ENCODE assay signal across 31 cellular contexts in genomic region chr19:58455306-58455705, GRCh38. TPM values are rescaled to one million over a fixed set of nuclear protein-coding genes. Genes with fewer than 3 reads are reported as not detected.
DNase-seq lines count a peak whose midpoint lies in the region; ATAC-seq lines count a peak whose summit lies in the region.
"Had no signal": no experiment of that assay in that cellular context is flagged by ENCODE, and none has a peak within 500 bp of the region (broad histone marks: within the 10 kb centered on the region; RNA-seq: fewer than 3 reads in every experiment).

No MANE protein-coding gene starts in this region.

- no peak for ATAC-seq in right cardiac atrium
- no peak for ATAC-seq in Right ventricle myocardium superior (ENCODE audit: poor library complexity)
- ATAC-seq in activated T-cell treated with anti-CD3 and anti-CD28 coated beads, Interleukin-2, amount 50 U/mL, for 72 hours (replicated peaks in 1 of 2) = no peak
- ATAC-seq: A549; CD8-positive, alpha-beta T cell had no signal

- DNase-seq in right cardiac atrium = peak in 2 of 3 donors; percentile 48 to 52
- DNase-seq in Right ventricle myocardium superior = no peak
- DNase-seq in H7 = peak; percentile 40
- no peak for DNase-seq in activated T-cell treated with anti-CD3 and anti-CD28 coated beads, Interleukin-2, amount 50 U/mL, for 72 hours
- DNase-seq: 8988T; ACHN; AML-193; BE2C; C1 segment of cervical spinal cord; Caco-2; Calu3; CD4-positive, alpha-beta memory T cell; CD4-positive, alpha-beta T cell; CD4-positive, CD25-positive, alpha-beta regulatory T cell; CD8-positive, alpha-beta memory T cell; CD8-positive, alpha-beta T cell; COR-L47; DMS 273 treated with DMSO at 0.1 percent for 48 hours; DMS153; DMS53; DMS79; DMS79 treated with DMSO at 0.1 percent for 48 hours; DND-41; EL had no signal

- H3K27me3 ChIP-seq in right cardiac atrium (ENCODE audit: control insufficient read depth, insufficient read depth) (no peaks in the 10 kb centered on the region), H7 (ENCODE audit: control insufficient read depth, insufficient read depth, low read length) (peaks cover 12% of the 10 kb centered on the region)
- H3K27me3 ChIP-seq: BE2C had no signal

- H3K4me3 Mint-ChIP-seq in activated T-cell treated with anti-CD3 and anti-CD28 coated beads, Interleukin-2, amount 50 U/mL, for 72 hours = no peak overlapping the region
- H3K4me3 Mint-ChIP-seq: B cell; CD14-positive monocyte; CD4-positive, alpha-beta T cell; CD8-positive, alpha-beta T cell had no signal

- 94% methylated on average over 21 of the region's 21 CpGs for WGBS in right cardiac atrium

- H3K4me3 ChIP-seq in right cardiac atrium (ENCODE audit: low read length) (no peak overlapping the region), H7 (ENCODE audit: insufficient read depth, low read depth, low read length) (no peak overlapping the region)
- H3K4me3 ChIP-seq: A549; BLaER1; BLaER1 treated with 17β-estradiol and CSF1 and Interleukin-3, amounts not matched to agents 10 nM and 100 nM had no signal

- H3K36me3 Mint-ChIP-seq in activated T-cell treated with anti-CD3 and anti-CD28 coated beads, Interleukin-2, amount 50 U/mL, for 72 hours (ENCODE audit: insufficient read depth in 2 of 2) = peaks cover 0 to 12% of the 10 kb centered on the region in 2 donors

- no peak overlapping the region for H3K27ac ChIP-seq in right cardiac atrium (ENCODE audit: low read length)
- H3K27ac ChIP-seq: 22Rv1; A549; BLaER1; BLaER1 treated with 17β-estradiol and CSF1 and Interleukin-3, amounts not matched to agents 10 nM and 100 nM; C4-2B had no signal

- intact Hi-C loops in right cardiac atrium (cut with DNase I) = no loop called here
- intact Hi-C loops in Right ventricle myocardium superior (cut with DNase I) = no loop called here

- H3K4me1 ChIP-seq in right cardiac atrium (ENCODE audit: control insufficient read depth, insufficient read depth, low read length) = no peaks in the 10 kb centered on the region
- H3K4me1 ChIP-seq: A549, BE2C had no signal

- H3K4me1 Mint-ChIP-seq in activated T-cell treated with anti-CD3 and anti-CD28 coated beads, Interleukin-2, amount 50 U/mL, for 72 hours (ENCODE audit: low read depth) = peaks cover 33% of the 10 kb centered on the region

- H3K36me3 ChIP-seq in H7 (replicated peaks; ENCODE audit: control insufficient read depth, insufficient read depth, low read length) = no peaks in the 10 kb centered on the region

- no peaks in the 10 kb centered on the region for H3K27me3 Mint-ChIP-seq in activated T-cell treated with anti-CD3 and anti-CD28 coated beads, Interleukin-2, amount 50 U/mL, for 72 hours (ENCODE audit: low read depth)
- H3K27me3 Mint-ChIP-seq: B cell; CD4-positive, CD25-positive, alpha-beta regulatory T cell had no signal

- H3K9me3 Mint-ChIP-seq in activated T-cell treated with anti-CD3 and anti-CD28 coated beads, Interleukin-2, amount 50 U/mL, for 72 hours = no peaks in the 10 kb centered on the region
- H3K9me3 Mint-ChIP-seq: CD4-positive, alpha-beta T cell; CD8-positive, alpha-beta memory T cell; CD8-positive, alpha-beta T cell had no signal

- no peak overlapping the region for H3K27ac Mint-ChIP-seq in activated T-cell treated with anti-CD3 and anti-CD28 coated beads, Interleukin-2, amount 50 U/mL, for 72 hours
- H3K27ac Mint-ChIP-seq: B cell; CD4-positive, alpha-beta T cell; CD4-positive, CD25-positive, alpha-beta regulatory T cell; CD8-positive, alpha-beta T cell had no signal

- no peaks in the 10 kb centered on the region for H3K9me3 ChIP-seq in right cardiac atrium (ENCODE audit: control insufficient read depth, low read length)
- H3K9me3 ChIP-seq: BE2C, Caco-2 had no signal

RNA-seq across cellular contexts. Expression of gene ZNF324B, which starts 3.9 kb away (rescaled TPM):
- 1 to 10 TPM; 2.7 to 4.8 (median 3.7) TPM for total RNA-seq in right cardiac atrium
- 1.9 TPM for polyA plus RNA-seq in right cardiac atrium
- 2.6 TPM for total RNA-seq in Right ventricle myocardium superior
- total RNA-seq in H7 (2014; rRNA removed; shearing (Covaris generic)) = 2.6 and 4.7 TPM in 2 replicates
- 1 to 10 TPM; 7.7 TPM for total RNA-seq in activated T-cell treated with anti-CD3 and anti-CD28 coated beads, Interleukin-2, amount 50 U/mL, for 72 hours

RNA-seq across cellular contexts. Expression of gene ZNF324, which starts 11.6 kb away (rescaled TPM):
- total RNA-seq in right cardiac atrium (1 to 10 TPM; 5.2 to 7.4 (median 6.9) TPM), Right ventricle myocardium superior (5.1 TPM)
- polyA plus RNA-seq in right cardiac atrium = 3.3 TPM
- 6.6 and 6.8 TPM in 2 replicates for total RNA-seq in H7 (2014; rRNA removed; shearing (Covaris generic))
- 1 to 10 TPM; 8.2 to 8.4 TPM for total RNA-seq in activated T-cell treated with anti-CD3 and anti-CD28 coated beads, Interleukin-2, amount 50 U/mL, for 72 hours

RNA-seq across cellular contexts. Expression of gene ZNF132, which starts 15.4 kb away (rescaled TPM):
- total RNA-seq in right cardiac atrium (1 to 10 TPM; 6.4 to 7.5 (median 6.8) TPM), Right ventricle myocardium superior (4.6 TPM)
- polyA plus RNA-seq in right cardiac atrium = 2.4 TPM
- total RNA-seq in H7 (2014; rRNA removed; shearing (Covaris generic)) = 2.1 and 3.8 TPM in 2 replicates
- total RNA-seq in activated T-cell treated with anti-CD3 and anti-CD28 coated beads, Interleukin-2, amount 50 U/mL, for 72 hours = 1 to 10 TPM; 2.6 to 3.5 TPM
- total RNA-seq: Caco-2, Calu3 had no signal

RNA-seq across cellular contexts. Expression of gene ZNF446, which starts 20.8 kb away (rescaled TPM):
- total RNA-seq in right cardiac atrium (1 to 10 TPM; 4.8 to 7.6 (median 5.7) TPM), Right ventricle myocardium superior (4.6 TPM)
- polyA plus RNA-seq in right cardiac atrium = 6.4 TPM
- 7.4 and 8.4 TPM in 2 replicates for total RNA-seq in H7 (2014; rRNA removed; shearing (Covaris generic))
- total RNA-seq in activated T-cell treated with anti-CD3 and anti-CD28 coated beads, Interleukin-2, amount 50 U/mL, for 72 hours = 1 to 10 TPM; 8.5 TPM

RNA-seq across cellular contexts. Expression of gene ZNF584, which starts 46.9 kb away (rescaled TPM):
- 10 to 100 TPM; 19.2 to 22.6 (median 20.2) TPM for total RNA-seq in right cardiac atrium
- polyA plus RNA-seq in right cardiac atrium = 13.6 TPM
- total RNA-seq in Right ventricle myocardium superior = 16.1 TPM
- total RNA-seq in H7 (2014; rRNA removed; shearing (Covaris generic)) = 3.7 and 10.2 TPM in 2 replicates
- total RNA-seq in activated T-cell treated with anti-CD3 and anti-CD28 coated beads, Interleukin-2, amount 50 U/mL, for 72 hours = 10 to 100 TPM in 1 of 2 donors, 1 to 10 TPM in 1; 7.5 to 10.4 TPM

Comparison
In these comparisons a context has a peak if more than half of its experiments do, and no peak if none do; other contexts are left out.
1. DNase-seq: peak in right cardiac atrium (2 of 3) and H7 (single experiment); none in Right ventricle myocardium superior (single experiment) and activated T-cell treated with anti-CD3 and anti-CD28 coated beads, Interleukin-2, amount 50 U/mL, for 72 hours (0 of 2).